In the genomic region with DNA sequence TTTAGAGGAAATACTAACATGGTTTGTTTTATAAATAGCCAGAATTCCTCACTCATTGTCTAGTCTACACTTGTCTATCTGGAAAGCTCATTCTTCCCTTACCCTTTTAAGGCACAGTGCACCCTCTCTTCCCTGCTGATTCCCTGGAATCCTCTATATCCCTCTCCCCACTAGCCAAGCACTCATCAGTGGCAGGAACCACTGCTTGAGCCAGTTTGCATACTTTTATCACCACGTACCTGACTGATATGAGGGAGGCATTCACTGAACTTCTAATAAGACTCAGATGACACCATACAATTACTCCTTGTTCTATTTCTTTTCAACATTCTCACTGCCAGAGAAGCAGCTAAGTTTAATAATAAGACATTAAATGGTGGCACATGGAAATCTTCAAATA, we compare ENCODE assay signal across 12 cellular contexts.
"Had no signal": no experiment of that assay in that cellular context is flagged by ENCODE, and none has a peak within 500 bp of the region (broad histone marks: within the 10 kb centered on the region; RNA-seq: fewer than 3 reads in every experiment).

No MANE protein-coding gene starts in this region.

- H3K9me3 ChIP-seq: gastrocnemius medialis, heart right ventricle, pancreas had no signal

- H3K4me3 ChIP-seq: gastrocnemius medialis, heart right ventricle, pancreas had no signal

- H3K4me1 ChIP-seq: gastrocnemius medialis, pancreas had no signal

- H3K27ac ChIP-seq: gastrocnemius medialis, pancreas had no signal

- H3K36me3 ChIP-seq: gastrocnemius medialis, heart right ventricle, pancreas had no signal

- DNase-seq: effector memory CD4-positive, alpha-beta T cell; gastrocnemius medialis; heart right ventricle; hypothalamus; natural killer cell; occipital lobe; pancreas; right cardiac atrium; small intestine; stimulated activated CD4-positive, alpha-beta T cell treated with anti-CD3 and anti-CD28 coated beads, Interleukin-12 subunit alpha, Interleukin-12 subunit beta, amount 100 ng/mL, for 4 hours; stimulated activated naive CD4-positive, alpha-beta T cell treated with Interleukin-2 at 50 U/mL for 16 hours; trophoblast cell had no signal
